Comparison of ENCODE assay signal across 15 cellular contexts in the genomic region with DNA sequence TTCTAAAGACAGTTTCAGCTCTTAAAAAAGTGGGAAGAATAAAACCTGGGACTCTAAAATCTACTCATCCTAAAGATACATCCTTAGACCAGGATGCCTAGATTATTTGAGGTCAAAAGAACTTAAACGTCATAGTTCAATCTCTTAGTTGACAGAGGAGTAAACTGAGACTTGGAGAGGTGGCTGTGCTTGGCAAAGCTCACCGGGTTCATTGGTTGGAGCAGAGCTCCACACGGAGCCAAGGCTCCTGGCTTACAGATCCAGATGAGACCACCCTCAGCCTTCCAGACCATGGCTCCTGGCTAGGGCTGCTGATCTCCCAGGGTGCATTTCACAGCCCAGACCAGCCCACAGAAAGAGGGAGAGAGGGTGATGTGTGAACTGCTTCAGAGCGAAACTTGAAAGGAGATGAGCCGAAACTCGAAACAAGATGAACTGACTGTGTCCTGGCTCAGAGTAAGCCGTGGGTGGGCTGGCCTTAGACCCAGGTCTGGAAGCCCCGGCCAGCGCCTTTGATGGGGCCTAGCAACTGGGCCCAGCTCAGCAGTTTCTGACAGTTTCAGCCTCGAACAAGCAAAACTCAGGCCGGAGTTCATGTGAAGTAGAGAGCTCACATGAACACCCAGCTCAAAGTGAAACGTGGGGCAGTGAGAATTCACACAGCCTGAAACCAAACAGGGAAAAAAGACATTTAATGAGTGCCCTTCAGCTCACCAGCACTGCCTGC.
A peak's percentile ranks its signal among the peaks of the same experiment; 100 is the strongest.
DNase-seq lines count a peak whose midpoint lies in the region; ATAC-seq and TF ChIP-seq lines count a peak whose summit lies in the region.
"Had no signal": no experiment of that assay in that cellular context is flagged by ENCODE, and none has a peak within 500 bp of the region (broad histone marks: within the 10 kb centered on the region; RNA-seq: fewer than 3 reads in every experiment).

No MANE protein-coding gene starts in this region.

- no peaks in the 10 kb centered on the region for H3K27me3 ChIP-seq in GM06990 (replicated peaks; ENCODE audit: control insufficient read depth, insufficient read depth, low read length)

- ATAC-seq in HG03521 (IDR thresholded peaks at IDR 0.05; ENCODE audit: unreplicated experiment) = peak; percentile 76

- no peaks in the 10 kb centered on the region for H3K9me3 Mint-ChIP-seq in activated T-helper 1 cell treated with anti-CD3 and anti-CD28 coated beads, Interleukin-12 subunit alpha, Interleukin-12 subunit beta, Interleukin-2, Interleukin-4 antibody, amounts not matched to agents 30 ng/mL and 10 ng/mL and 1 ng/mL, durations not matched to agents 14 hours and 24 hours and 36 hours
- H3K9me3 Mint-ChIP-seq: endodermal cell had no signal

- peak overlapping the region; percentile 54 for H3K4me3 Mint-ChIP-seq in activated T-helper 1 cell treated with anti-CD3 and anti-CD28 coated beads, Interleukin-12 subunit alpha, Interleukin-12 subunit beta, Interleukin-2, Interleukin-4 antibody, amounts not matched to agents 30 ng/mL and 10 ng/mL and 1 ng/mL, durations not matched to agents 14 hours and 24 hours and 36 hours
- H3K4me3 Mint-ChIP-seq: endodermal cell had no signal

- intact Hi-C loops in activated T-helper 1 cell treated with anti-CD3 and anti-CD28 coated beads, Interleukin-12 subunit alpha, Interleukin-12 subunit beta, Interleukin-2, Interleukin-4 antibody, amounts not matched to agents 30 ng/mL and 10 ng/mL and 1 ng/mL, durations not matched to agents 14 hours and 24 hours and 36 hours (cut with micrococcal nuclease) = loop anchor here (1.0 to 10.0 kb wide), 4 partner anchors 28 to 958 kb away; no protein-coding TSS in a partner anchor

- H3K36me3 ChIP-seq in GM06990 (ENCODE audit: control insufficient read depth, insufficient read depth, low read length) = no peaks in the 10 kb centered on the region

- H3K27me3 Mint-ChIP-seq in activated T-helper 1 cell treated with anti-CD3 and anti-CD28 coated beads, Interleukin-12 subunit alpha, Interleukin-12 subunit beta, Interleukin-2, Interleukin-4 antibody, amounts not matched to agents 30 ng/mL and 10 ng/mL and 1 ng/mL, durations not matched to agents 14 hours and 24 hours and 36 hours (ENCODE audit: insufficient read depth) = no peaks in the 10 kb centered on the region

- DNase-seq in GM06990 (ENCODE audit: extremely low read depth, insufficient read length) (peak; percentile 52), NCI-H345 (lab: John Stamatoyannopoulos, UW) (no peak), hypothalamus (lab: John Stamatoyannopoulos, UW) (no peak), NCI-H345 treated with DMSO at 0.1 percent for 48 hours (lab: John Stamatoyannopoulos, UW; ENCODE audit: unreplicated experiment) (no peak), NCI-H774 (lab: John Stamatoyannopoulos, UW) (no peak)
- peak; percentile 36 for DNase-seq in activated T-helper 1 cell treated with anti-CD3 and anti-CD28 coated beads, Interleukin-12 subunit alpha, Interleukin-12 subunit beta, Interleukin-2, Interleukin-4 antibody, amounts not matched to agents 30 ng/mL and 10 ng/mL and 1 ng/mL, durations not matched to agents 14 hours and 24 hours and 36 hours (ENCODE audit: low spot score)
- DNase-seq in stimulated activated CD4-positive, alpha-beta T cell treated with anti-CD3 and anti-CD28 coated beads, Interleukin-12 subunit alpha, Interleukin-12 subunit beta, amount 100 ng/mL, for 48 hours (ENCODE audit: low read depth in 2 of 3, low spot score in 1 of 3) = peak in 2 of 3 donors; percentile 57 to 63
- DNase-seq: anterior cingulate cortex, endodermal cell, GDM1, mesendoderm, OCI-M1, T-helper 9 cell had no signal

- H3K27ac Mint-ChIP-seq in activated T-helper 1 cell treated with anti-CD3 and anti-CD28 coated beads, Interleukin-12 subunit alpha, Interleukin-12 subunit beta, Interleukin-2, Interleukin-4 antibody, amounts not matched to agents 30 ng/mL and 10 ng/mL and 1 ng/mL, durations not matched to agents 14 hours and 24 hours and 36 hours = peak overlapping the region; percentile 81
- H3K27ac Mint-ChIP-seq: endodermal cell, progenitor cell of endocrine pancreas had no signal

- TF ChIP-seq CTCF in GM06990 (IDR thresholded peaks at IDR 0.05; ENCODE audit: insufficient read depth, low read length, poor library complexity, severe bottlenecking) = no peak

- peaks cover 63% of the 10 kb centered on the region for H3K4me1 Mint-ChIP-seq in activated T-helper 1 cell treated with anti-CD3 and anti-CD28 coated beads, Interleukin-12 subunit alpha, Interleukin-12 subunit beta, Interleukin-2, Interleukin-4 antibody, amounts not matched to agents 30 ng/mL and 10 ng/mL and 1 ng/mL, durations not matched to agents 14 hours and 24 hours and 36 hours (ENCODE audit: low read depth)

- no peak overlapping the region for H3K4me3 ChIP-seq in GM06990 (replicated peaks; ENCODE audit: low read depth, low read length)

- H3K36me3 Mint-ChIP-seq in activated T-helper 1 cell treated with anti-CD3 and anti-CD28 coated beads, Interleukin-12 subunit alpha, Interleukin-12 subunit beta, Interleukin-2, Interleukin-4 antibody, amounts not matched to agents 30 ng/mL and 10 ng/mL and 1 ng/mL, durations not matched to agents 14 hours and 24 hours and 36 hours (ENCODE audit: low read depth) = peaks cover 12% of the 10 kb centered on the region

Comparison
In these comparisons a context has a peak if more than half of its experiments do, and no peak if none do; other contexts are left out.
1. DNase-seq: peak in GM06990 (single experiment), activated T-helper 1 cell treated with anti-CD3 and anti-CD28 coated beads, Interleukin-12 subunit alpha, Interleukin-12 subunit beta, Interleukin-2, Interleukin-4 antibody, amounts not matched to agents 30 ng/mL and 10 ng/mL and 1 ng/mL, durations not matched to agents 14 hours and 24 hours and 36 hours (single experiment) and stimulated activated CD4-positive, alpha-beta T cell treated with anti-CD3 and anti-CD28 coated beads, Interleukin-12 subunit alpha, Interleukin-12 subunit beta, amount 100 ng/mL, for 48 hours (2 of 3); none in NCI-H345 (single experiment), hypothalamus (0 of 51), NCI-H345 treated with DMSO at 0.1 percent for 48 hours (single experiment) and NCI-H774 (single experiment).